Comparison of ENCODE assay signal across 17 cellular contexts in the genomic region with DNA sequence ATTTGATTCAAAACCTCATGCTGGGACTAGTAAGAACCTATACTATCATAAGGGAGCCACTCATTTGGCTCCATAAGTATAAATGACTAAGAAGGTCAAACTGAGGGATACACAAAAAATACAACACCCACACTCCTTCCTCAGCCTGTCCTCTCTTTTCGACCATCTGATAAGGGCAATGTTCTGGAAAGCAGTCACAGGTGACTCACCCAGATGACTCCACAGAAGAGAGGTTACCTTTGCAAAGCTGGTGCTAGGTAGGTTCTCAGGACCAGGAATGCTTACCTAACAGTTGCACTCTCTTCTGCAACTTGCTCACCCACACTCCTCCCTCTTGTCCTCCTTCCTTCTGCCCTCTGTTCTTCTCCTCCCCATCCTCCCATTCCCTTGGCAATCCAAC. TPM values are rescaled to one million over a fixed set of nuclear protein-coding genes. Genes with fewer than 3 reads are reported as not detected.
DNase-seq lines count a peak whose midpoint lies in the region; ATAC-seq, FAIRE-seq and TF ChIP-seq lines count a peak whose summit lies in the region.
"Had no signal": no experiment of that assay in that cellular context is flagged by ENCODE, and none has a peak within 500 bp of the region (broad histone marks: within the 10 kb centered on the region; RNA-seq: fewer than 3 reads in every experiment).

No MANE protein-coding gene starts in this region.

- H3K4me1 Mint-ChIP-seq in activated naive CD4-positive, alpha-beta T cell treated with anti-CD3 and anti-CD28 coated beads, Interleukin-2, amount 10 ng/mL, durations not matched to agents 7 days and 5 days: no peaks in the 10 kb centered on the region
- no peaks in the 10 kb centered on the region for H3K4me1 Mint-ChIP-seq in activated naive CD8-positive, alpha-beta T cell treated with anti-CD3 and anti-CD28 coated beads, Interleukin-2, amount 50 U/mL, for 24 hours
- H3K4me1 Mint-ChIP-seq: CD14-positive monocyte had no signal

- H3K4me3 Mint-ChIP-seq in activated naive CD4-positive, alpha-beta T cell treated with anti-CD3 and anti-CD28 coated beads, Interleukin-2, amount 10 ng/mL, durations not matched to agents 7 days and 5 days: no peak overlapping the region
- H3K4me3 Mint-ChIP-seq in activated naive CD8-positive, alpha-beta T cell treated with anti-CD3 and anti-CD28 coated beads, Interleukin-2, amount 50 U/mL, for 24 hours: no peak overlapping the region
- H3K4me3 Mint-ChIP-seq: activated naive CD8-positive, alpha-beta T cell had no signal

- FAIRE-seq in K562 (lab: Jason Lieb, UNC) (peak; percentile 44), urothelium cell line (lab: Jason Lieb, UNC) (no peak)

- CTCF ChIA-PET in activated naive CD4-positive, alpha-beta T cell treated with anti-CD3 and anti-CD28 coated beads, Interleukin-2, amount 10 ng/mL, durations not matched to agents 7 days and 5 days (lab: Charles Lee): no interaction called here
- CTCF ChIA-PET in K562 (lab: Yijun Ruan, JAX; ENCODE audit: low intra/inter-chr PET ratio): no interaction called here

- no peak overlapping the region for H3K27ac Mint-ChIP-seq in activated naive CD4-positive, alpha-beta T cell treated with anti-CD3 and anti-CD28 coated beads, Interleukin-2, amount 50 U/mL, for 72 hours
- H3K27ac Mint-ChIP-seq in activated naive CD4-positive, alpha-beta T cell treated with anti-CD3 and anti-CD28 coated beads, Interleukin-2, amount 10 ng/mL, durations not matched to agents 7 days and 5 days: no peak overlapping the region
- H3K27ac Mint-ChIP-seq in activated naive CD8-positive, alpha-beta T cell treated with anti-CD3 and anti-CD28 coated beads, Interleukin-2, amount 50 U/mL, for 24 hours: no peak overlapping the region
- H3K27ac Mint-ChIP-seq: activated naive CD8-positive, alpha-beta T cell; CD14-positive monocyte had no signal

- intact Hi-C loops in K562 (cut with micrococcal nuclease): no loop called here

- WGBS in K562 (ENCODE audit: insufficient coverage, low coverage, missing lambda C conversion rate): 7% methylated on average over 1 of the region's 1 CpG

- H3K9me1 ChIP-seq in K562 (ENCODE audit: control insufficient read depth, insufficient read depth, low read length): no peaks in the 10 kb centered on the region

- H3K27ac ChIP-seq in K562 (ENCODE audit: extremely low read depth, low read depth, low read length): no peak overlapping the region
- H3K27ac ChIP-seq: right lobe of liver, SJSA1 had no signal

- H3K36me3 ChIP-seq in K562 (ENCODE audit: control insufficient read depth, insufficient read depth, low read length): no peaks in the 10 kb centered on the region
- H3K36me3 ChIP-seq: right lobe of liver had no signal

- TF ChIP-seq CTCF in K562 (IDR thresholded peaks at IDR 0.05 in 2 of 3, conservative IDR thresholded peaks at IDR 0.05 in 1 of 3; ENCODE audit: insufficient read depth in 2 of 3, low read depth in 1 of 3, low read length in 3 of 3): no peak

- in situ Hi-C loops in K562 (cut with MboI): no loop called here

- no peaks in the 10 kb centered on the region; the same call in 1 of the 2 replicates for H3K9me3 ChIP-seq in K562 (replicated peaks; ENCODE audit: control insufficient read depth, insufficient read depth, low read depth, low read length)
- H3K9me3 ChIP-seq: right lobe of liver, SJSA1 had no signal

- peaks cover 23% of the 10 kb centered on the region for H3K27me3 Mint-ChIP-seq in activated naive CD4-positive, alpha-beta T cell treated with anti-CD3 and anti-CD28 coated beads, Interleukin-2, amount 10 ng/mL, durations not matched to agents 7 days and 5 days
- no peaks in the 10 kb centered on the region for H3K27me3 Mint-ChIP-seq in activated naive CD8-positive, alpha-beta T cell treated with anti-CD3 and anti-CD28 coated beads, Interleukin-2, amount 50 U/mL, for 24 hours
- H3K27me3 Mint-ChIP-seq: activated naive CD8-positive, alpha-beta T cell had no signal

- no peak overlapping the region for H2AFZ ChIP-seq in K562 (ENCODE audit: low read depth, low read length)

- H3K4me2 ChIP-seq in K562 (ENCODE audit: insufficient read depth, low read length): no peak overlapping the region

- peaks cover 0 to 4% of the 10 kb centered on the region in 2 donors for H3K36me3 Mint-ChIP-seq in activated naive CD4-positive, alpha-beta T cell treated with anti-CD3 and anti-CD28 coated beads, Interleukin-2, amount 50 U/mL, for 72 hours
- H3K36me3 Mint-ChIP-seq in activated naive CD4-positive, alpha-beta T cell treated with anti-CD3 and anti-CD28 coated beads, Interleukin-2, amount 10 ng/mL, durations not matched to agents 7 days and 5 days: no peaks in the 10 kb centered on the region
- H3K36me3 Mint-ChIP-seq in activated naive CD8-positive, alpha-beta T cell treated with anti-CD3 and anti-CD28 coated beads, Interleukin-2, amount 50 U/mL, for 24 hours (ENCODE audit: low read depth): no peaks in the 10 kb centered on the region
- H3K36me3 Mint-ChIP-seq: activated naive CD8-positive, alpha-beta T cell; CD14-positive monocyte had no signal

- H3K27me3 ChIP-seq in K562 (ENCODE audit: control insufficient read depth in 2 of 2, insufficient read depth in 2 of 2, low read length in 2 of 2): no peaks in the 10 kb centered on the region
- H3K27me3 ChIP-seq: right lobe of liver, SJSA1 had no signal

- DNase-seq in activated naive CD4-positive, alpha-beta T cell treated with anti-CD3 and anti-CD28 coated beads, Interleukin-2, amount 50 U/mL, for 72 hours (ENCODE audit: low spot score in 2 of 2): no peak
- DNase-seq in activated naive CD4-positive, alpha-beta T cell treated with anti-CD3 and anti-CD28 coated beads, Interleukin-2, amount 10 ng/mL, durations not matched to agents 7 days and 5 days: no peak
- DNase-seq in K562 (ENCODE audit: extremely low read depth in 1 of 4, low spot score in 3 of 4): peak in 3 of 4 experiments; percentile 15 to 40 (median 39)
- peak; percentile 37 for DNase-seq in kidney glomerular epithelial cell (lab: John Stamatoyannopoulos, UW)
- peak; percentile 16 for DNase-seq in urothelium cell line (ENCODE audit: low spot score)
- DNase-seq in activated naive CD8-positive, alpha-beta T cell treated with anti-CD3 and anti-CD28 coated beads, Interleukin-2, amount 50 U/mL, for 24 hours: no peak
- no peak for DNase-seq in NCI-H774 (lab: John Stamatoyannopoulos, UW)
- DNase-seq in NCI-H2196 treated with DMSO at 0.1 percent for 48 hours (lab: John Stamatoyannopoulos, UW; ENCODE audit: unreplicated experiment): no peak
- DNase-seq: activated CD4-positive, alpha-beta T cell treated with anti-CD3 and anti-CD28 coated beads for 4 hours; hippocampal formation; NCI-H187 treated with DMSO at 0.1 percent for 48 hours; occipital lobe; right lobe of liver; stimulated activated CD4-positive, alpha-beta T cell treated with anti-CD3 and anti-CD28 coated beads, Interleukin-1b, Interleukin-23, amount 100 ng/mL, for 48 hours had no signal

- TF ChIP-seq EP300 in K562 (IDR thresholded peaks at IDR 0.05; ENCODE audit: low read length): no peak

- no peaks in the 10 kb centered on the region for H4K20me1 ChIP-seq in K562 (replicated peaks; ENCODE audit: control insufficient read depth, insufficient read depth, low read length)

- POLR2A ChIA-PET in K562 (lab: Yijun Ruan, JAX): interaction anchor here (0.6 kb wide), 1 partner anchor 257 kb away, joined by 5 read pairs; no protein-coding TSS in a partner anchor

- H3K4me3 ChIP-seq in K562: no peak overlapping the region
- H3K4me3 ChIP-seq: right lobe of liver, SJSA1 had no signal

- TF ChIP-seq RAD21 in K562 (CRISPR knock-in tag; conservative IDR thresholded peaks at IDR 0.05 in 1 of 2, IDR thresholded peaks at IDR 0.05 in 1 of 2): no peak

- H3K4me1 ChIP-seq in K562 (replicated peaks in 1 of 2; ENCODE audit: control insufficient read depth in 2 of 2, insufficient read depth in 2 of 2, low read length in 2 of 2): peaks cover 3 to 6% of the 10 kb centered on the region in 2 experiments; a peak in 4 of 5 replicates
- H3K4me1 ChIP-seq: right lobe of liver had no signal

- H3K9me3 Mint-ChIP-seq in activated naive CD4-positive, alpha-beta T cell treated with anti-CD3 and anti-CD28 coated beads, Interleukin-2, amount 50 U/mL, for 72 hours: no peaks in the 10 kb centered on the region
- no peaks in the 10 kb centered on the region for H3K9me3 Mint-ChIP-seq in activated naive CD4-positive, alpha-beta T cell treated with anti-CD3 and anti-CD28 coated beads, Interleukin-2, amount 10 ng/mL, durations not matched to agents 7 days and 5 days
- no peaks in the 10 kb centered on the region for H3K9me3 Mint-ChIP-seq in activated naive CD8-positive, alpha-beta T cell treated with anti-CD3 and anti-CD28 coated beads, Interleukin-2, amount 50 U/mL, for 24 hours

- no TSS peak for BruUV-seq in K562 (replicated peaks; lab: Mats Ljungman, UMichigan)

- H3K79me2 ChIP-seq in K562 (ENCODE audit: control insufficient read depth, insufficient read depth, low read length): no peaks in the 10 kb centered on the region

- H3K9ac ChIP-seq in K562 (ENCODE audit: insufficient read depth in 1 of 2, low read depth in 2 of 2, low read length in 2 of 2): no peak overlapping the region

- ATAC-seq in activated naive CD4-positive, alpha-beta T cell treated with anti-CD3 and anti-CD28 coated beads, Interleukin-2, amount 50 U/mL, for 72 hours: peak; percentile 16 to 34
- ATAC-seq in K562: peak; percentile 38; the same call in 2 of the 3 replicates
- ATAC-seq in activated naive CD8-positive, alpha-beta T cell treated with anti-CD3 and anti-CD28 coated beads, Interleukin-2, amount 50 U/mL, for 24 hours: no peak

- TF ChIP-seq POLR2A in K562 (conservative IDR thresholded peaks at IDR 0.05): no peak

RNA-seq across cellular contexts. Expression of gene LHFPL2, which starts 32.9 kb away (rescaled TPM):
- under 1 TPM; 0.16 to 0.18 TPM for total RNA-seq in activated naive CD4-positive, alpha-beta T cell treated with anti-CD3 and anti-CD28 coated beads, Interleukin-2, amount 50 U/mL, for 72 hours
- 9.1 and 15.2 TPM in 2 replicates for total RNA-seq in K562 (2011; cell fraction: chromatin; rRNA removed; ENCODE audit: low replicate concordance)
- total RNA-seq in K562 (2011; cell fraction: nucleolus; rRNA removed): 7.2 and 7.5 TPM in 2 replicates
- total RNA-seq in K562 (2011; cell fraction: nucleoplasm; rRNA removed): 8.7 and 12.7 TPM in 2 replicates
- total RNA-seq in K562 (2014; rRNA removed) (4.1 and 5.2 TPM in 2 replicates), K562 (2014; rRNA removed; fragmentation: Illumina TruSeq; extraction: Trizol) (6.4 and 6.6 TPM in 2 replicates), K562 (2015; rRNA removed; fragmentation: Illumina TruSeq; extraction: Trizol) (5.1 and 5.2 TPM in 2 replicates), K562 (2021) (6.6 TPM in 2 replicates)
- polyA plus RNA-seq in K562 (2011; rRNA removed) (1.9 and 4.6 TPM in 2 replicates), K562 (2014; fragmentation: Illumina TruSeq; extraction: Trizol) (4.8 and 5.6 TPM in 2 replicates), K562 (2014; fragmentation: Nextera tagmentation; extraction: Ambion mirVana) (1 to 10 TPM; 1.0 to 1.6 TPM), K562 (2014; rRNA removed) (3.7 TPM in 2 replicates)
- 1.6 and 3.6 TPM in 2 replicates for polyA plus RNA-seq in K562 (2011; cell fraction: cytosol; rRNA removed)
- polyA plus RNA-seq in K562 (2011; cell fraction: nucleus; rRNA removed): 1.8 and 5.6 TPM in 2 replicates
- polyA plus RNA-seq in K562 (2012): 3.7 and 6.0 TPM in 2 replicates
- 6.7 and 11.2 TPM in 2 replicates for polyA minus RNA-seq in K562 (2011; rRNA and poly(A)+ RNA removed)
- 5.9 and 9.2 TPM in 2 replicates for polyA minus RNA-seq in K562 (2011; cell fraction: cytosol; rRNA and poly(A)+ RNA removed)
- polyA minus RNA-seq in K562 (2011; cell fraction: nucleus; rRNA and poly(A)+ RNA removed): 6.6 and 7.4 TPM in 2 replicates

Comparison
In these comparisons a context has a peak if more than half of its experiments do, and no peak if none do; other contexts are left out.
1. DNase-seq: peak in K562 (3 of 4), kidney glomerular epithelial cell (single experiment) and urothelium cell line (single experiment); none in activated naive CD4-positive, alpha-beta T cell treated with anti-CD3 and anti-CD28 coated beads, Interleukin-2, amount 50 U/mL, for 72 hours (0 of 2), activated naive CD4-positive, alpha-beta T cell treated with anti-CD3 and anti-CD28 coated beads, Interleukin-2, amount 10 ng/mL, durations not matched to agents 7 days and 5 days (single experiment), activated naive CD8-positive, alpha-beta T cell treated with anti-CD3 and anti-CD28 coated beads, Interleukin-2, amount 50 U/mL, for 24 hours (single experiment), NCI-H774 (single experiment) and NCI-H2196 treated with DMSO at 0.1 percent for 48 hours (single experiment).
2. RNA of gene LHFPL2, which starts 32.9 kb away (total RNA-seq): 4.1 to 15.2 TPM in K562; 0.16 to 0.18 TPM in activated naive CD4-positive, alpha-beta T cell treated with anti-CD3 and anti-CD28 coated beads, Interleukin-2, amount 50 U/mL, for 72 hours; every median in the first group is over 4 times any median in the second.